Comparison of ENCODE assay signal across 22 cellular contexts in the genomic region with DNA sequence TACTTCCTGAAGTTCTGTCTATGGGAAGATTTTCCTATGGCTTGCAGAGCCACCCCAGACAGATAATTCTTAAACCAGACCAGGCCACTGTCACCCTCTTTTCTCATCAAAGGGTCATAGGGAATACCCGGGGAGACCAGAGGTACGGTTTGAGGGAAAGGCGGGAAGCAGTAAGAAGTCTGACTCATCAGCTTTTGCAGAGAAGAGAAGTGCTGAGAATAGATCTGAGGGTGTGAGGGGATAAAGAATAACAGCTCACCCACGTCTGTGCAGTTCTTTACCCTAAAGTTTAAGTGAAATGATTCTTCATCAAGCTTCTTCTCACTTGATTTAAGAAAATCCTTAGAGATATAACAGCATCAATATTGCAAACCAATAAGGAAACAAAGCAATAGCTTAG.
"Had no signal": no experiment of that assay in that cellular context is flagged by ENCODE, and none has a peak within 500 bp of the region (broad histone marks: within the 10 kb centered on the region; RNA-seq: fewer than 3 reads in every experiment).

No MANE protein-coding gene starts in this region.

- H3K4me3 Mint-ChIP-seq: activated CD4-positive, alpha-beta memory T cell treated with anti-CD3 and anti-CD28 coated beads, Interleukin-2, amount 10 ng/mL, durations not matched to agents 7 days and 5 days; activated CD4-positive, alpha-beta T cell treated with anti-CD3 and anti-CD28 coated beads for 36 hours; activated naive CD8-positive, alpha-beta T cell treated with anti-CD3 and anti-CD28 coated beads, Interleukin-2, amount 10 ng/mL, durations not matched to agents 7 days and 5 days; activated T-cell treated with anti-CD3 and anti-CD28 coated beads, Interleukin-2, amount 50 U/mL, for 72 hours; T-helper 17 cell had no signal

- H3K9me3 Mint-ChIP-seq: activated CD4-positive, alpha-beta memory T cell treated with anti-CD3 and anti-CD28 coated beads, Interleukin-2, amount 10 ng/mL, durations not matched to agents 7 days and 5 days; activated naive CD8-positive, alpha-beta T cell treated with anti-CD3 and anti-CD28 coated beads, Interleukin-2, amount 10 ng/mL, durations not matched to agents 7 days and 5 days; activated T-cell treated with anti-CD3 and anti-CD28 coated beads, Interleukin-2, amount 50 U/mL, for 72 hours; activated T-helper 2 cell treated with anti-CD3 and anti-CD28 coated beads, Interferon-gamma antibody, Interleukin-2, Interleukin-4, amounts not matched to agents 10 μg/mL and 5 μg/mL and 100 μg/mL, durations not matched to agents 14 hours and 24 hours and 36 hours had no signal

- H3K36me3 ChIP-seq: adrenal gland, MG63, WERI-Rb-1 had no signal

- ATAC-seq: activated CD4-positive, alpha-beta T cell treated with anti-CD3 and anti-CD28 coated beads for 36 hours; activated T-cell treated with anti-CD3 and anti-CD28 coated beads, Interleukin-2, amount 50 U/mL, for 72 hours; T-helper 17 cell had no signal

- DNase-seq: activated CD4-positive, alpha-beta memory T cell treated with anti-CD3 and anti-CD28 coated beads, Interleukin-2, amount 10 ng/mL, durations not matched to agents 7 days and 5 days; activated CD4-positive, alpha-beta T cell treated with anti-CD3 and anti-CD28 coated beads for 36 hours; activated CD4-positive, alpha-beta T cell treated with anti-CD3 and anti-CD28 coated beads, Interleukin-2, amount 50 U/mL, for 1 hour; activated CD8-positive, alpha-beta memory T cell treated with anti-CD3 and anti-CD28 coated beads, Interleukin-2, amount 50 U/mL, for 4 hours; activated naive CD4-positive, alpha-beta T cell treated with anti-CD3 and anti-CD28 coated beads, Interleukin-2, amount 50 U/mL, for 16 hours; activated naive CD8-positive, alpha-beta T cell treated with anti-CD3 and anti-CD28 coated beads, Interleukin-2, amount 10 ng/mL, durations not matched to agents 7 days and 5 days; activated T-cell treated with anti-CD3 and anti-CD28 coated beads, Interleukin-2, amount 50 U/mL, for 72 hours; adrenal gland; KBM-7; MG63; NCI-H1092; NCI-H1417; NCI-H1694; NCI-H2029 treated with DMSO at 0.1 percent for 48 hours; NCI-H510A treated with DMSO at 0.1 percent for 48 hours; NCI-H69; PC-9; SIG-M5; T-helper 17 cell; T-helper 9 cell had no signal

- H3K9me3 ChIP-seq: adrenal gland, MG63 had no signal

- H3K4me3 ChIP-seq: adrenal gland, MG63, PC-9 had no signal

- H2AFZ ChIP-seq: PC-9 had no signal

- H3K27ac ChIP-seq: adrenal gland, PC-9 had no signal

- H3K4me2 ChIP-seq: PC-9 had no signal

- H3K36me3 Mint-ChIP-seq: activated naive CD8-positive, alpha-beta T cell treated with anti-CD3 and anti-CD28 coated beads, Interleukin-2, amount 10 ng/mL, durations not matched to agents 7 days and 5 days had no signal

- H3K27me3 ChIP-seq: adrenal gland, MG63 had no signal

- H3K27me3 Mint-ChIP-seq: activated CD4-positive, alpha-beta memory T cell treated with anti-CD3 and anti-CD28 coated beads, Interleukin-2, amount 10 ng/mL, durations not matched to agents 7 days and 5 days; activated naive CD8-positive, alpha-beta T cell treated with anti-CD3 and anti-CD28 coated beads, Interleukin-2, amount 10 ng/mL, durations not matched to agents 7 days and 5 days; T-helper 17 cell had no signal

- H3K27ac Mint-ChIP-seq: activated CD4-positive, alpha-beta memory T cell treated with anti-CD3 and anti-CD28 coated beads, Interleukin-2, amount 10 ng/mL, durations not matched to agents 7 days and 5 days; activated CD4-positive, alpha-beta T cell treated with anti-CD3 and anti-CD28 coated beads for 36 hours; activated naive CD8-positive, alpha-beta T cell treated with anti-CD3 and anti-CD28 coated beads, Interleukin-2, amount 10 ng/mL, durations not matched to agents 7 days and 5 days; activated T-cell treated with anti-CD3 and anti-CD28 coated beads, Interleukin-2, amount 50 U/mL, for 72 hours; activated T-helper 2 cell treated with anti-CD3 and anti-CD28 coated beads, Interferon-gamma antibody, Interleukin-2, Interleukin-4, amounts not matched to agents 10 μg/mL and 5 μg/mL and 100 μg/mL, durations not matched to agents 14 hours and 24 hours and 36 hours; T-helper 17 cell had no signal
